1 cellular context compared by ENCODE assay signal in the genomic region with DNA sequence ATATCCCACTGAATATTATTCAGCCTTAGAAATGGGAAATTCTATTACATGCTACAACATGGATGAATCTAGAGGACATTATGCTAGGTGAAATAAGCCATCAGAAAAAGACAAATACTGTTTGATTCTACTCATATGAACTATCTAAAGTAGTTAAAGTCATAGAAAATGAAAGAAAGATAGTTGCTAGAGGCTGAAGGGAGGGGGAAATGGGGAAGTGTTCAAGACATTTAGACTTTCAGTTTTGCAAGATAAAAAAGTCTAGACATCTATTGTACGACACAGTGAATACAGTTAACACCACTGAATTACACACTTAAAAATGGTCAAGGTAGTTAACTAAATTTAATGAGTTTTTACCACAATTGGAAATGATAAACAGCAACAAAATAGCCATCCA.
TF ChIP-seq lines count a peak whose summit lies in the region.

No MANE protein-coding gene starts in this region.

TF ChIP-seq in GM12878, 131 proteins besides CTCF, POLR2A, EP300 and RAD21 (continued from another document):
- TF ChIP-seq, protein P1, sequence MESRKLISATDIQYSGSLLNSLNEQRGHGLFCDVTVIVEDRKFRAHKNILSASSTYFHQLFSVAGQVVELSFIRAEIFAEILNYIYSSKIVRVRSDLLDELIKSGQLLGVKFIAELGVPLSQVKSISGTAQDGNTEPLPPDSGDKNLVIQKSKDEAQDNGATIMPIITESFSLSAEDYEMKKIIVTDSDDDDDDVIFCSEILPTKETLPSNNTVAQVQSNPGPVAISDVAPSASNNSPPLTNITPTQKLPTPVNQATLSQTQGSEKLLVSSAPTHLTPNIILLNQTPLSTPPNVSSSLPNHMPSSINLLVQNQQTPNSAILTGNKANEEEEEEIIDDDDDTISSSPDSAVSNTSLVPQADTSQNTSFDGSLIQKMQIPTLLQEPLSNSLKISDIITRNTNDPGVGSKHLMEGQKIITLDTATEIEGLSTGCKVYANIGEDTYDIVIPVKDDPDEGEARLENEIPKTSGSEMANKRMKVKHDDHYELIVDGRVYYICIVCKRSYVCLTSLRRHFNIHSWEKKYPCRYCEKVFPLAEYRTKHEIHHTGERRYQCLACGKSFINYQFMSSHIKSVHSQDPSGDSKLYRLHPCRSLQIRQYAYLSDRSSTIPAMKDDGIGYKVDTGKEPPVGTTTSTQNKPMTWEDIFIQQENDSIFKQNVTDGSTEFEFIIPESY (IDR thresholded peaks at IDR 0.05), result no peak
